ENCODE assay signal across 25 cellular contexts in genomic region chr5:135871268-135871895, GRCh38. TPM values are rescaled to one million over a fixed set of nuclear protein-coding genes. Genes with fewer than 3 reads are reported as not detected.
"Had no signal": no experiment of that assay in that cellular context is flagged by ENCODE, and none has a peak within 500 bp of the region (broad histone marks: within the 10 kb centered on the region; RNA-seq: fewer than 3 reads in every experiment).

No MANE protein-coding gene starts in this region.

- H3K27ac Mint-ChIP-seq: activated CD8-positive, alpha-beta T cell treated with anti-CD3 and anti-CD28 coated beads, Interleukin-2, amount 10 ng/mL, durations not matched to agents 7 days and 5 days; activated naive CD8-positive, alpha-beta T cell treated with anti-CD3 and anti-CD28 coated beads, Interleukin-2, amount 10 ng/mL, durations not matched to agents 7 days and 5 days; T-helper 1 cell treated with Interleukin-12 subunit alpha and Interleukin-12 subunit beta and Interleukin-4 antibody, amounts not matched to agents 30 μg/mL and 1 μg/mL, for 36 hours had no signal

- H3K9me3 ChIP-seq: adrenal gland, Peyer's patch had no signal

- H3K4me3 ChIP-seq: adrenal gland, Peyer's patch had no signal

- H3K4me3 Mint-ChIP-seq: activated CD8-positive, alpha-beta T cell treated with anti-CD3 and anti-CD28 coated beads, Interleukin-2, amount 10 ng/mL, durations not matched to agents 7 days and 5 days; activated naive CD8-positive, alpha-beta T cell treated with anti-CD3 and anti-CD28 coated beads, Interleukin-2, amount 10 ng/mL, durations not matched to agents 7 days and 5 days; T-helper 1 cell treated with Interleukin-12 subunit alpha and Interleukin-12 subunit beta and Interleukin-4 antibody, amounts not matched to agents 30 μg/mL and 1 μg/mL, for 36 hours had no signal

- H3K4me1 Mint-ChIP-seq: activated naive CD8-positive, alpha-beta T cell treated with anti-CD3 and anti-CD28 coated beads, Interleukin-2, amount 10 ng/mL, durations not matched to agents 7 days and 5 days had no signal

- H3K27me3 ChIP-seq: adrenal gland, Peyer's patch had no signal

- H3K9me3 Mint-ChIP-seq: activated naive CD8-positive, alpha-beta T cell treated with anti-CD3 and anti-CD28 coated beads, Interleukin-2, amount 10 ng/mL, durations not matched to agents 7 days and 5 days; T-helper 1 cell treated with Interleukin-12 subunit alpha and Interleukin-12 subunit beta and Interleukin-4 antibody, amounts not matched to agents 30 μg/mL and 1 μg/mL, for 36 hours had no signal

- H3K36me3 Mint-ChIP-seq: activated naive CD8-positive, alpha-beta T cell treated with anti-CD3 and anti-CD28 coated beads, Interleukin-2, amount 10 ng/mL, durations not matched to agents 7 days and 5 days had no signal

- H3K4me1 ChIP-seq: adrenal gland had no signal

- ATAC-seq: activated CD4-positive, CD25-positive, alpha-beta regulatory T cell treated with anti-CD3 and anti-CD28 coated beads, Interleukin-2, amount 50 U/mL, for 24 hours; activated CD8-positive, alpha-beta T cell treated with anti-CD3 and anti-CD28 coated beads, Interleukin-2, amount 10 ng/mL, durations not matched to agents 7 days and 5 days had no signal

- H3K36me3 ChIP-seq: adrenal gland, Peyer's patch had no signal

- H3K27ac ChIP-seq: adrenal gland, Peyer's patch, RWPE1 had no signal

- DNase-seq: activated CD4-positive, alpha-beta T cell treated with anti-CD3 and anti-CD28 coated beads for 48 hours; activated CD4-positive, alpha-beta T cell treated with anti-CD3 and anti-CD28 coated beads, Interleukin-2, amount 50 U/mL, for 4 hours; activated CD8-positive, alpha-beta memory T cell treated with anti-CD3 and anti-CD28 coated beads, Interleukin-2, amount 50 U/mL, for 48 hours; activated CD8-positive, alpha-beta T cell treated with anti-CD3 and anti-CD28 coated beads, Interleukin-2, amount 10 ng/mL, durations not matched to agents 7 days and 5 days; activated naive CD4-positive, alpha-beta T cell treated with anti-CD3 and anti-CD28 coated beads, Interleukin-2, amount 50 U/mL, for 16 hours; activated naive CD8-positive, alpha-beta T cell treated with anti-CD3 and anti-CD28 coated beads, Interleukin-2, amount 10 ng/mL, durations not matched to agents 7 days and 5 days; activated T-cell treated with anti-CD3 and anti-CD28 coated beads, Interleukin-2, amount 50 U/mL, for 1 hour; adrenal gland; anterior cingulate cortex; Kasumi-1; NCI-H1105 treated with DMSO at 0.1 percent for 48 hours; NCI-H1436 treated with DMSO at 0.1 percent for 48 hours; NCI-H187; NCI-H2081; NCI-H510A treated with DMSO at 0.1 percent for 48 hours; NCI-H69; NK-92 treated with Interleukin-12 subunit alpha and Interleukin-12 subunit beta, amount 100 ng/mL, for 24 hours; OCI-M1; Peyer's patch; SHP77 treated with DMSO at 0.1 percent for 48 hours had no signal

RNA-seq across cellular contexts. Expression of gene IL9, which starts 24.3 kb away (rescaled TPM):
- total RNA-seq: activated CD8-positive, alpha-beta T cell treated with anti-CD3 and anti-CD28 coated beads, Interleukin-2, amount 10 ng/mL, durations not matched to agents 7 days and 5 days; activated naive CD8-positive, alpha-beta T cell treated with anti-CD3 and anti-CD28 coated beads, Interleukin-2, amount 10 ng/mL, durations not matched to agents 7 days and 5 days; adrenal gland; cardiac septum; Peyer's patch; SK-MEL-5 had no signal
- polyA plus RNA-seq: adrenal gland had no signal

RNA-seq across cellular contexts. Expression of gene SLC25A48, which starts 36.9 kb away (rescaled TPM):
- total RNA-seq: activated CD8-positive, alpha-beta T cell treated with anti-CD3 and anti-CD28 coated beads, Interleukin-2, amount 10 ng/mL, durations not matched to agents 7 days and 5 days; activated naive CD8-positive, alpha-beta T cell treated with anti-CD3 and anti-CD28 coated beads, Interleukin-2, amount 10 ng/mL, durations not matched to agents 7 days and 5 days; adrenal gland; cardiac septum had no signal
- polyA plus RNA-seq: adrenal gland had no signal
